8 cellular contexts compared by ENCODE assay signal in genomic region chr3:100899440-100900091, GRCh38.
A peak's percentile ranks its signal among the peaks of the same experiment; 100 is the strongest.
DNase-seq lines count a peak whose midpoint lies in the region; ATAC-seq, FAIRE-seq and TF ChIP-seq lines count a peak whose summit lies in the region.

No MANE protein-coding gene starts in this region.

- H3K9me1 ChIP-seq in K562 (ENCODE audit: control insufficient read depth, insufficient read depth, low read length), result no peaks in the 10 kb centered on the region

- POLR2A ChIA-PET in K562 (lab: Yijun Ruan, JAX), result no interaction called here

- FAIRE-seq in K562 (lab: Jason Lieb, UNC) (no peak), GM12892 (lab: Jason Lieb, UNC) (no peak)

- H3K9ac ChIP-seq in K562 (ENCODE audit: insufficient read depth in 1 of 2, low read depth in 2 of 2, low read length in 2 of 2), result no peak overlapping the region

- no peak overlapping the region for H3K4me3 ChIP-seq in K562
- H3K4me3 ChIP-seq in Peyer's patch, result no peak overlapping the region

- H3K79me2 ChIP-seq in K562 (ENCODE audit: control insufficient read depth, insufficient read depth, low read length), result no peaks in the 10 kb centered on the region

- TF ChIP-seq CTCF in GM10266 (IDR thresholded peaks at IDR 0.05; ENCODE audit: control insufficient read depth, insufficient read depth, low read depth, missing control alignments) (no peak), K562 (IDR thresholded peaks at IDR 0.05 in 2 of 3, conservative IDR thresholded peaks at IDR 0.05 in 1 of 3; ENCODE audit: insufficient read depth in 2 of 3, low read depth in 1 of 3, low read length in 3 of 3) (no peak), Peyer's patch (IDR thresholded peaks at IDR 0.05) (no peak)

- H3K9me3 ChIP-seq in K562 (replicated peaks; ENCODE audit: control insufficient read depth, insufficient read depth, low read depth, low read length) (no peaks in the 10 kb centered on the region), Peyer's patch (no peaks in the 10 kb centered on the region)

- H3K4me2 ChIP-seq in K562 (ENCODE audit: insufficient read depth, low read length), result no peak overlapping the region

- BruUV-seq in K562 (replicated peaks; lab: Mats Ljungman, UMichigan), result no TSS peak

- no peak overlapping the region for H2AFZ ChIP-seq in K562 (ENCODE audit: low read depth, low read length)

- TF ChIP-seq RAD21 in K562 (CRISPR knock-in tag; conservative IDR thresholded peaks at IDR 0.05 in 1 of 2, IDR thresholded peaks at IDR 0.05 in 1 of 2), result no peak

- CTCF ChIA-PET in K562 (lab: Yijun Ruan, JAX; ENCODE audit: low intra/inter-chr PET ratio), result no interaction called here

- in situ Hi-C loops in K562 (cut with MboI), result no loop called here

- DNase-seq in GM10266 (ENCODE audit: extremely low spot score) (peak; percentile 19), K562 (ENCODE audit: extremely low read depth in 1 of 4, low spot score in 3 of 4) (no peak), Peyer's patch (no peak), GM12892 (ENCODE audit: insufficient read length) (no peak), GM03348 (ENCODE audit: low spot score) (no peak), HuH-7 (ENCODE audit: low spot score) (no peak)

- intact Hi-C loops in K562 (cut with micrococcal nuclease), result no loop called here

- H3K36me3 ChIP-seq in K562 (ENCODE audit: control insufficient read depth, insufficient read depth, low read length), result no peaks in the 10 kb centered on the region
- no peaks in the 10 kb centered on the region for H3K36me3 ChIP-seq in Peyer's patch

- no peaks in the 10 kb centered on the region for H3K27me3 ChIP-seq in K562 (ENCODE audit: control insufficient read depth in 2 of 2, insufficient read depth in 2 of 2, low read length in 2 of 2)
- H3K27me3 ChIP-seq in Peyer's patch, result no peaks in the 10 kb centered on the region

- no peaks in the 10 kb centered on the region for H4K20me1 ChIP-seq in K562 (replicated peaks; ENCODE audit: control insufficient read depth, insufficient read depth, low read length)

- no peaks in the 10 kb centered on the region; a peak in 1 of 5 replicates for H3K4me1 ChIP-seq in K562 (replicated peaks in 1 of 2; ENCODE audit: control insufficient read depth in 2 of 2, insufficient read depth in 2 of 2, low read length in 2 of 2)
- H3K4me1 ChIP-seq in Peyer's patch, result no peaks in the 10 kb centered on the region

- TF ChIP-seq EP300 in K562 (IDR thresholded peaks at IDR 0.05; ENCODE audit: low read length), result no peak

- WGBS in K562 (ENCODE audit: insufficient coverage, low coverage, missing lambda C conversion rate), result 0% methylated on average over 2 of the region's 2 CpGs

- H3K27ac ChIP-seq in K562 (ENCODE audit: extremely low read depth, low read depth, low read length) (no peak overlapping the region), Peyer's patch (no peak overlapping the region)

- ATAC-seq in GM21390 (IDR thresholded peaks at IDR 0.05; ENCODE audit: unreplicated experiment), result peak; percentile 88
- peak; percentile 73 for ATAC-seq in HG03354 (IDR thresholded peaks at IDR 0.05; ENCODE audit: poor library complexity, severe bottlenecking, unreplicated experiment)
- no peak for ATAC-seq in K562

- no peak for TF ChIP-seq POLR2A in K562 (conservative IDR thresholded peaks at IDR 0.05)
- no peak for TF ChIP-seq POLR2A in Peyer's patch (IDR thresholded peaks at IDR 0.05)
- no peak for TF ChIP-seq POLR2A in GM12892 (IDR thresholded peaks at IDR 0.05; ENCODE audit: low read depth, low read length)

TF ChIP-seq in K562, 482 proteins besides CTCF, POLR2A, EP300 and RAD21 (continues in another document):
- TF ChIP-seq KHSRP (IDR thresholded peaks at IDR 0.05) (no peak), NFE2 (IDR thresholded peaks at IDR 0.05; ENCODE audit: low read depth) (peak; percentile 58), ZNF436 (CRISPR knock-in tag; IDR thresholded peaks at IDR 0.05) (no peak), ZNF133 (CRISPR knock-in tag; IDR thresholded peaks at IDR 0.05) (no peak), TAF7 (tag; IDR thresholded peaks at IDR 0.05) (no peak), NFATC3 (IDR thresholded peaks at IDR 0.05) (no peak), BHLHE40 (IDR thresholded peaks at IDR 0.05; ENCODE audit: low read length) (no peak), SPI1 (IDR thresholded peaks at IDR 0.05; ENCODE audit: borderline replicate concordance, low read depth, low read length) (no peak), PTBP1 (IDR thresholded peaks at IDR 0.05; ENCODE audit: low read depth, low read length) (no peak), FOXO4 (CRISPR knock-in tag; IDR thresholded peaks at IDR 0.05) (no peak), ELF2 (CRISPR knock-in tag; IDR thresholded peaks at IDR 0.05) (no peak), MAFF (IDR thresholded peaks at IDR 0.05; ENCODE audit: low read length) (peak; percentile 33; the same call in 1 of the 2 replicates), ZC3H8 (IDR thresholded peaks at IDR 0.05) (no peak), RBM25 (IDR thresholded peaks at IDR 0.05; ENCODE audit: low read depth, low read length, severe bottlenecking) (no peak), ARID3B (CRISPR knock-in tag; IDR thresholded peaks at IDR 0.05; ENCODE audit: borderline replicate concordance) (no peak), IRF2 (CRISPR knock-in tag; IDR thresholded peaks at IDR 0.05) (no peak), LARP7 (IDR thresholded peaks at IDR 0.05) (no peak), FOXA3 (CRISPR knock-in tag; conservative IDR thresholded peaks at IDR 0.05 in 1 of 2, IDR thresholded peaks at IDR 0.05 in 1 of 2) (peak in 1 of 2 experiments; percentile 67; a peak in 2 of 4 replicates), SMARCE1 (IDR thresholded peaks at IDR 0.05) (peak; percentile 42; the same call in 1 of the 2 replicates), HBP1 (CRISPR knock-in tag; IDR thresholded peaks at IDR 0.05) (no peak), IRF1 (CRISPR knock-in tag; IDR thresholded peaks at IDR 0.05; ENCODE audit: borderline replicate concordance) (no peak), BRCA1 (IDR thresholded peaks at IDR 0.05) (no peak), BRCA1 (CRISPR knock-in tag; IDR thresholded peaks at IDR 0.05) (no peak), GTF2B (IDR thresholded peaks at IDR 0.05; ENCODE audit: extremely low read depth, insufficient read length) (no peak), KLF16 (IDR thresholded peaks at IDR 0.05) (no peak)
